ENCODE assay signal across 8 cellular contexts in the genomic region with DNA sequence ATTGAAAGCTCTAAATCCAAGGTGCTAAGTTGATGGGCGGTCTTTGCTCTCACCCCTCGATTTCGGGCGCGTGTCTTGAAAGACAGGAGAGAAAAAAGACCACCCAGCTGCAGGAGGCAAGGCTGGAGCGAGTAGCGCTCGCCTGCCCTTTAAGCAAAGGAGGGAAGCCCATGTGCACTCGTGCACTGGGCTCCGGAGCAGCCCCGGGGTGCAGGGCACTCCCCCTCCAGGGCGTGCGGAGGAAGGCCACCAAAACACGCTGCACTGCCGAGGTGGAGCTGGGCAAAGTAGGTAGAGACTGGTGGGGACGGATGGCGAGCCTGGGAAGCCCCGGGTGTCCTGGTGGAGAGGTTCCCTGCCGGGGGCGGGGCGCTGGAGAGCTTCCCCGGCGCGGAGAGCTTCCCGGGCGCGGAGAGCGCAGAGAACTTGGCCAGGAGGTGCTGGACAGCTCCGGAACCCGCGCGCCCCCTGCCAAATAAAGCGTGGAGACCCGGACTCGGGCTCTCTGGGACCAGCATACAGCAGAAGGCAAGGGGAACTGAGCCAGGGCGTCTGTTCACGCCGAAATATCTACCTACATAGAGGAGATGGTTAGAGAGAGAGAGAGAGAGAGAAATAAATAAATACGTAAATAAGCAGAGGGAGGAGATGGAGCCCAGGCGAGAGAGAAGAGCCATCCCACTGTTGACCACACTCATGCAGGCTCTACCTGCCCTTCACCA. TPM values are rescaled to one million over a fixed set of nuclear protein-coding genes. Genes with fewer than 3 reads are reported as not detected.
DNase-seq lines count a peak whose midpoint lies in the region; ATAC-seq and TF ChIP-seq lines count a peak whose summit lies in the region.

No MANE protein-coding gene starts in this region.

- DNase-seq in AG04449 (ENCODE audit: low read depth, low spot score), result no peak
- DNase-seq in NCI-H187 (lab: John Stamatoyannopoulos, UW), result peak; percentile 66 to 86
- peak; percentile 64 for DNase-seq in activated CD8-positive, alpha-beta memory T cell treated with anti-CD3 and anti-CD28 coated beads, Interleukin-2, amount 10 ng/mL, durations not matched to agents 7 days and 5 days
- DNase-seq in endothelial cell (ENCODE audit: low spot score), result peak; percentile 59
- no peak for DNase-seq in stomach
- no peak for DNase-seq in mucosa of gallbladder (ENCODE audit: low spot score)

- H3K4me3 ChIP-seq in AG04449 (ENCODE audit: low read depth, low read length) (peak overlapping the region; percentile 48), muscle layer of duodenum (ENCODE audit: low read depth in 1 of 2, low read length in 2 of 2) (peak overlapping the region; percentile 66 to 84), stomach (peak overlapping the region; percentile 52 to 81 (median 64))

- H3K9me3 Mint-ChIP-seq in activated CD8-positive, alpha-beta memory T cell treated with anti-CD3 and anti-CD28 coated beads, Interleukin-2, amount 10 ng/mL, durations not matched to agents 7 days and 5 days (ENCODE audit: low read depth), result peaks cover 9% of the 10 kb centered on the region
- no peaks in the 10 kb centered on the region for H3K9me3 Mint-ChIP-seq in endothelial cell (ENCODE audit: unreplicated experiment)

- peaks cover 4% of the 10 kb centered on the region for H3K27me3 ChIP-seq in muscle layer of duodenum (ENCODE audit: low read depth, low read length)
- peaks cover 4 to 53% (median 39%) of the 10 kb centered on the region in 3 donors for H3K27me3 ChIP-seq in stomach

- H3K27ac Mint-ChIP-seq in activated CD8-positive, alpha-beta memory T cell treated with anti-CD3 and anti-CD28 coated beads, Interleukin-2, amount 10 ng/mL, durations not matched to agents 7 days and 5 days, result peak overlapping the region; percentile 16
- no peak overlapping the region for H3K27ac Mint-ChIP-seq in endothelial cell (ENCODE audit: unreplicated experiment)

- peaks cover 0 to 7% of the 10 kb centered on the region in 2 donors for H3K9me3 ChIP-seq in muscle layer of duodenum (ENCODE audit: control insufficient read depth in 1 of 2, low read length in 2 of 2)
- peaks cover 0 to 10% (median 7%) of the 10 kb centered on the region in 4 donors for H3K9me3 ChIP-seq in stomach

- no peak for TF ChIP-seq EP300 in stomach (IDR thresholded peaks at IDR 0.05)

- peaks cover 5% of the 10 kb centered on the region for H3K36me3 Mint-ChIP-seq in activated CD8-positive, alpha-beta memory T cell treated with anti-CD3 and anti-CD28 coated beads, Interleukin-2, amount 10 ng/mL, durations not matched to agents 7 days and 5 days
- H3K36me3 Mint-ChIP-seq in endothelial cell (ENCODE audit: low read depth, unreplicated experiment), result no peaks in the 10 kb centered on the region

- H3K27me3 Mint-ChIP-seq in activated CD8-positive, alpha-beta memory T cell treated with anti-CD3 and anti-CD28 coated beads, Interleukin-2, amount 10 ng/mL, durations not matched to agents 7 days and 5 days, result peaks cover 21% of the 10 kb centered on the region
- H3K27me3 Mint-ChIP-seq in endothelial cell (ENCODE audit: unreplicated experiment), result peaks cover 6% of the 10 kb centered on the region

- intact Hi-C loops in stomach (cut with DNase I; ENCODE audit: low total_unique reads), result no loop called here

- peak overlapping the region; percentile 90 for H3K4me3 Mint-ChIP-seq in activated CD8-positive, alpha-beta memory T cell treated with anti-CD3 and anti-CD28 coated beads, Interleukin-2, amount 10 ng/mL, durations not matched to agents 7 days and 5 days
- H3K4me3 Mint-ChIP-seq in endothelial cell (ENCODE audit: unreplicated experiment), result peak overlapping the region; percentile 89

- H3K27ac ChIP-seq in muscle layer of duodenum (ENCODE audit: low read length) (no peak overlapping the region), stomach (no peak overlapping the region)

- TF ChIP-seq POLR2A in stomach (IDR thresholded peaks at IDR 0.05), result no peak

- H3K4me1 ChIP-seq in muscle layer of duodenum (ENCODE audit: control insufficient read depth in 1 of 2, insufficient read depth in 2 of 2, low read length in 2 of 2) (peaks cover 0 to 21% of the 10 kb centered on the region in 2 donors), stomach (peaks cover 9 to 27% (median 24%) of the 10 kb centered on the region in 4 donors)

- H3K4me1 Mint-ChIP-seq in activated CD8-positive, alpha-beta memory T cell treated with anti-CD3 and anti-CD28 coated beads, Interleukin-2, amount 10 ng/mL, durations not matched to agents 7 days and 5 days, result peaks cover 29% of the 10 kb centered on the region
- H3K4me1 Mint-ChIP-seq in endothelial cell (ENCODE audit: unreplicated experiment), result no peaks in the 10 kb centered on the region

- POLR2A ChIA-PET in AG04449 (lab: Yijun Ruan, JAX), result no interaction called here

- TF ChIP-seq CTCF in AG04449 (IDR thresholded peaks at IDR 0.05; ENCODE audit: insufficient read depth, low read length, missing control alignments) (no peak), endothelial cell (IDR thresholded peaks at IDR 0.05; ENCODE audit: unreplicated experiment) (no peak), stomach (IDR thresholded peaks at IDR 0.05) (no peak)

- H3K36me3 ChIP-seq in muscle layer of duodenum (ENCODE audit: control insufficient read depth in 1 of 2, insufficient read depth in 2 of 2, low read length in 2 of 2) (no peaks in the 10 kb centered on the region), stomach (no peaks in the 10 kb centered on the region)

- CTCF ChIA-PET in AG04449 (lab: Yijun Ruan, JAX), result interaction anchor here (1.8 kb wide), 1 partner anchor 54 kb away, joined by 4 read pairs; no protein-coding TSS in a partner anchor
- CTCF ChIA-PET in activated CD8-positive, alpha-beta memory T cell treated with anti-CD3 and anti-CD28 coated beads, Interleukin-2, amount 10 ng/mL, durations not matched to agents 7 days and 5 days (lab: Charles Lee), result interaction anchor here (0.7 to 9.2 kb wide), 17 partner anchors 9 to 103 kb away, joined by 3 to 161 read pairs (median 5); no protein-coding TSS in a partner anchor

- ATAC-seq in GM19395 (IDR thresholded peaks at IDR 0.05; ENCODE audit: unreplicated experiment), result peak; percentile 53
- ATAC-seq in activated CD8-positive, alpha-beta memory T cell treated with anti-CD3 and anti-CD28 coated beads, Interleukin-2, amount 10 ng/mL, durations not matched to agents 7 days and 5 days, result peak; percentile 73

- WGBS in stomach, 5 donors, result 1 to 3% (median 2%) methylated on average over 33 to 40 of the region's 40 CpGs

RNA-seq across cellular contexts. Expression of gene NELL2, which starts 0.6 kb away (rescaled TPM):
- 10 to 100 TPM; 22.7 to 76.9 TPM for total RNA-seq in activated CD8-positive, alpha-beta memory T cell treated with anti-CD3 and anti-CD28 coated beads, Interleukin-2, amount 10 ng/mL, durations not matched to agents 7 days and 5 days
- 1.7 TPM for total RNA-seq in endothelial cell (ENCODE audit: unreplicated experiment)
- 100 to 1,000 TPM in 1 of 5 donors, 10 to 100 TPM in 1, 1 to 10 TPM in 3; 1.9 to 133 (median 3.5) TPM for total RNA-seq in stomach
- 1 to 10 TPM in 2 of 3 donors, under 1 TPM in 1; 0.50 to 3.4 (median 2.6) TPM for polyA plus RNA-seq in stomach
- 12.5 TPM for total RNA-seq in mucosa of gallbladder

Comparison
In these comparisons a context has a peak if more than half of its experiments do, and no peak if none do; other contexts are left out.
1. DNase-seq: peak in NCI-H187 (2 of 2), activated CD8-positive, alpha-beta memory T cell treated with anti-CD3 and anti-CD28 coated beads, Interleukin-2, amount 10 ng/mL, durations not matched to agents 7 days and 5 days (single experiment) and endothelial cell (single experiment); none in AG04449 (single experiment), stomach (single experiment) and mucosa of gallbladder (single experiment).
2. Peak in every context shown above with its lines, with median percentiles within 50 percentile points of each other: H3K4me3 ChIP-seq.